Comparison of ENCODE assay signal across 1 cellular context in genomic region chr22:29209624-29209929, GRCh38.
TF ChIP-seq lines count a peak whose summit lies in the region.

No MANE protein-coding gene starts in this region.

TF ChIP-seq in WTC11, 78 proteins besides CTCF, POLR2A, EP300 and RAD21 (continued from another document):
- no peak for TF ChIP-seq FOXP4 (CRISPR knock-in tag; IDR thresholded peaks at IDR 0.05)
- TF ChIP-seq, protein P1, sequence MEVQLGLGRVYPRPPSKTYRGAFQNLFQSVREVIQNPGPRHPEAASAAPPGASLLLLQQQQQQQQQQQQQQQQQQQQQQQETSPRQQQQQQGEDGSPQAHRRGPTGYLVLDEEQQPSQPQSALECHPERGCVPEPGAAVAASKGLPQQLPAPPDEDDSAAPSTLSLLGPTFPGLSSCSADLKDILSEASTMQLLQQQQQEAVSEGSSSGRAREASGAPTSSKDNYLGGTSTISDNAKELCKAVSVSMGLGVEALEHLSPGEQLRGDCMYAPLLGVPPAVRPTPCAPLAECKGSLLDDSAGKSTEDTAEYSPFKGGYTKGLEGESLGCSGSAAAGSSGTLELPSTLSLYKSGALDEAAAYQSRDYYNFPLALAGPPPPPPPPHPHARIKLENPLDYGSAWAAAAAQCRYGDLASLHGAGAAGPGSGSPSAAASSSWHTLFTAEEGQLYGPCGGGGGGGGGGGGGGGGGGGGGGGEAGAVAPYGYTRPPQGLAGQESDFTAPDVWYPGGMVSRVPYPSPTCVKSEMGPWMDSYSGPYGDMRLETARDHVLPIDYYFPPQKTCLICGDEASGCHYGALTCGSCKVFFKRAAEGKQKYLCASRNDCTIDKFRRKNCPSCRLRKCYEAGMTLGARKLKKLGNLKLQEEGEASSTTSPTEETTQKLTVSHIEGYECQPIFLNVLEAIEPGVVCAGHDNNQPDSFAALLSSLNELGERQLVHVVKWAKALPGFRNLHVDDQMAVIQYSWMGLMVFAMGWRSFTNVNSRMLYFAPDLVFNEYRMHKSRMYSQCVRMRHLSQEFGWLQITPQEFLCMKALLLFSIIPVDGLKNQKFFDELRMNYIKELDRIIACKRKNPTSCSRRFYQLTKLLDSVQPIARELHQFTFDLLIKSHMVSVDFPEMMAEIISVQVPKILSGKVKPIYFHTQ (CRISPR knock-in tag; IDR thresholded peaks at IDR 0.05), result no peak
- TF ChIP-seq MXD4 (CRISPR knock-in tag; IDR thresholded peaks at IDR 0.05; ENCODE audit: borderline replicate concordance), result no peak
- no peak for TF ChIP-seq NFYB (CRISPR knock-in tag; conservative IDR thresholded peaks at IDR 0.05; ENCODE audit: low read depth)
- no peak for TF ChIP-seq ZBTB21 (CRISPR knock-in tag; IDR thresholded peaks at IDR 0.05; ENCODE audit: borderline replicate concordance)
- TF ChIP-seq ERG (CRISPR knock-in tag; IDR thresholded peaks at IDR 0.05), result no peak
- TF ChIP-seq GABPB1 (CRISPR knock-in tag; IDR thresholded peaks at IDR 0.05), result no peak
- TF ChIP-seq CBFB (CRISPR knock-in tag; IDR thresholded peaks at IDR 0.05; ENCODE audit: low read depth), result no peak
- no peak for TF ChIP-seq NR2C2 (CRISPR knock-in tag; IDR thresholded peaks at IDR 0.05)
- TF ChIP-seq, protein P2, sequence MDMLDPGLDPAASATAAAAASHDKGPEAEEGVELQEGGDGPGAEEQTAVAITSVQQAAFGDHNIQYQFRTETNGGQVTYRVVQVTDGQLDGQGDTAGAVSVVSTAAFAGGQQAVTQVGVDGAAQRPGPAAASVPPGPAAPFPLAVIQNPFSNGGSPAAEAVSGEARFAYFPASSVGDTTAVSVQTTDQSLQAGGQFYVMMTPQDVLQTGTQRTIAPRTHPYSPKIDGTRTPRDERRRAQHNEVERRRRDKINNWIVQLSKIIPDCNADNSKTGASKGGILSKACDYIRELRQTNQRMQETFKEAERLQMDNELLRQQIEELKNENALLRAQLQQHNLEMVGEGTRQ (CRISPR knock-in tag; IDR thresholded peaks at IDR 0.05), result no peak
- no peak for TF ChIP-seq CREM (CRISPR knock-in tag; IDR thresholded peaks at IDR 0.05)
- TF ChIP-seq KAT7 (CRISPR knock-in tag; IDR thresholded peaks at IDR 0.05; ENCODE audit: borderline replicate concordance), result no peak
- no peak for TF ChIP-seq ESRRA (CRISPR knock-in tag; IDR thresholded peaks at IDR 0.05; ENCODE audit: borderline replicate concordance)
- TF ChIP-seq TP53 (CRISPR knock-in tag; IDR thresholded peaks at IDR 0.05), result no peak
